ENCODE assay signal across 9 cellular contexts in the genomic region with DNA sequence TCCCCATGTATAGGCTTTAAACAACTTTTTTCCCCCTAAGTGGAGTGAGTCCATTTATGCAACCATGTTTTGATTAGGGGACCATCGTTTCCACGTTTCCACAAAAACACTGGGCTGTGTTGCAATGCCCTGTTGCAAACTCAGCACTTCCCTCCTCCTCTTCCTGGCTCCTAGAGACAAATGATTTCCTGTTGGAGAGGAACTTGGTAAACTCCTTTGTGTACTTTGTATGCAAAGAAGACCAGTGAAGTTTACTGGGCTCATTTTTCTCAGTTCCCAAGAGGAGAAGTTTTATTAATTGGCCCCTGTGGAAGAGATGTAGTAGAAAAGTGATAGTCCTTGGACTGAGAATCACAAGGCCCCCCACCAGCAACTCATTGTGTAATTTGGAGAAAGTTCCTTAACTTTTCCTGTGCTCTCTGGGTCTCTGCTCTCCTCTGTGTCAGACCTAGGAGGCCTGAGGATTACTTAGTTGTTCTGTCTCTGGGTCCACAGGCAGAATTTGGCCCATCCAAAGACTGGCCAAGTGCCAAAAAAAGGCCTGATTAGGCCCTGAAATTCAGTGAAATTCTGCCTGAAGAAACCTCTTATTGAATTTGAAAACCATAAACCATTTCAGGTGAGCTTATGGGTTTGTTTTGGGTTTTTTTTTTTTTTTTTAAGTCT.
DNase-seq lines count a peak whose midpoint lies in the region; TF ChIP-seq lines count a peak whose summit lies in the region.
"Had no signal": no experiment of that assay in that cellular context is flagged by ENCODE, and none has a peak within 500 bp of the region (broad histone marks: within the 10 kb centered on the region; RNA-seq: fewer than 3 reads in every experiment).

No MANE protein-coding gene starts in this region.

- peaks cover 24 to 34% of the 10 kb centered on the region in 2 donors for H3K36me3 ChIP-seq in ascending aorta

- no peak overlapping the region for H3K4me3 ChIP-seq in ascending aorta

- DNase-seq in GM04503 (ENCODE audit: low read depth) (peak; percentile 57), ascending aorta (ENCODE audit: low spot score in 2 of 2) (peak in 1 of 2 donors; percentile 70), hepatic stellate cell (ENCODE audit: low spot score) (peak; percentile 30), renal cortical epithelial cell (ENCODE audit: low read depth) (peak; percentile 84), NCI-H146 treated with DMSO at 0.1 percent for 48 hours (lab: John Stamatoyannopoulos, UW; ENCODE audit: unreplicated experiment) (no peak), DMS53 (lab: John Stamatoyannopoulos, UW) (no peak), putamen (ENCODE audit: low spot score) (no peak), T-helper 2 cell (no peak)
- DNase-seq: T-helper 1 cell had no signal

- intact Hi-C loops in ascending aorta (cut with DNase I): no loop called here

- H3K9me3 ChIP-seq in ascending aorta: no peaks in the 10 kb centered on the region

- H3K27me3 ChIP-seq in ascending aorta: no peaks in the 10 kb centered on the region

- peaks cover 0 to 7% of the 10 kb centered on the region in 2 donors for H3K4me1 ChIP-seq in ascending aorta

- H3K27ac ChIP-seq in ascending aorta: peak overlapping the region; percentile 57 to 58

- no peak for TF ChIP-seq CTCF in ascending aorta (IDR thresholded peaks at IDR 0.05)

Comparison
In these comparisons a context has a peak if more than half of its experiments do, and no peak if none do; other contexts are left out.
1. DNase-seq: peak in GM04503 (single experiment), hepatic stellate cell (single experiment) and renal cortical epithelial cell (single experiment); none in NCI-H146 treated with DMSO at 0.1 percent for 48 hours (single experiment), DMS53 (single experiment), putamen (single experiment) and T-helper 2 cell (0 of 5).